2 cellular contexts compared by ENCODE assay signal in the genomic region with DNA sequence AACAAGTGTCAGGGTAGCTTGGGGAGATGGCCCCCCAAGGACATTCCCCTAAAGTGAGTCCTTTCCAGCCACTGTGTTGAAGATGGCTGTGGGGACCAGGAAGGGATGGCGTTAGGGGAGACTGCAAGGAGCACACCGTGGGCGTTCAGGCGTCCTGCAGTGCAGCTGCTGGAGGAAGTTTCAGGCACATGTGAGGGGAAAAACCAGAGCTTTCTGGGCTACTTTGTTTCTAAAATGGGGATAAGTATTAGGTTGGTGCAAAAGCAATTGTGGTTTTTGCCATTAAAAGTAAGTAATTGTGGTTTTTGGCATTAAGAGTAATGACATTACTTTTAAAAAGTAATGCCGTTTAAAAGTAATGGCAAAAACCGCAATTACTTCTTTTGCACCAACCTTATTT.
A peak's percentile ranks its signal among the peaks of the same experiment; 100 is the strongest.
TF ChIP-seq lines count a peak whose summit lies in the region.

No MANE protein-coding gene starts in this region.

TF ChIP-seq in HCT116, 20 proteins besides CTCF, POLR2A, EP300 and RAD21:
- TF ChIP-seq SIN3A (IDR thresholded peaks at IDR 0.05; ENCODE audit: low read depth) (no peak), SP1 (IDR thresholded peaks at IDR 0.05; ENCODE audit: low read depth) (no peak), ZFX (IDR thresholded peaks at IDR 0.05) (no peak), TCF7L2 (IDR thresholded peaks at IDR 0.05; ENCODE audit: borderline replicate concordance, extremely low read depth, insufficient read depth, insufficient read length) (no peak), FOSL1 (IDR thresholded peaks at IDR 0.05; ENCODE audit: low read depth) (no peak), POLR2AphosphoS5 (IDR thresholded peaks at IDR 0.05; ENCODE audit: low read depth, low read length) (no peak), ZBTB33 (IDR thresholded peaks at IDR 0.05; ENCODE audit: extremely low read depth, insufficient replicate concordance, low read length) (no peak), ELF1 (IDR thresholded peaks at IDR 0.05; ENCODE audit: borderline replicate concordance, low read depth) (no peak), EZH2 (IDR thresholded peaks at IDR 0.05) (no peak), CEBPB (IDR thresholded peaks at IDR 0.05; ENCODE audit: low read depth) (no peak), ZNF274 (IDR thresholded peaks at IDR 0.05; ENCODE audit: low read depth, low read length) (no peak), CBX3 (IDR thresholded peaks at IDR 0.05; ENCODE audit: low read depth) (no peak), REST (IDR thresholded peaks at IDR 0.05; ENCODE audit: low read depth) (no peak)

TF ChIP-seq in K562, 482 proteins besides CTCF, POLR2A, EP300 and RAD21:
- TF ChIP-seq, protein P1, sequence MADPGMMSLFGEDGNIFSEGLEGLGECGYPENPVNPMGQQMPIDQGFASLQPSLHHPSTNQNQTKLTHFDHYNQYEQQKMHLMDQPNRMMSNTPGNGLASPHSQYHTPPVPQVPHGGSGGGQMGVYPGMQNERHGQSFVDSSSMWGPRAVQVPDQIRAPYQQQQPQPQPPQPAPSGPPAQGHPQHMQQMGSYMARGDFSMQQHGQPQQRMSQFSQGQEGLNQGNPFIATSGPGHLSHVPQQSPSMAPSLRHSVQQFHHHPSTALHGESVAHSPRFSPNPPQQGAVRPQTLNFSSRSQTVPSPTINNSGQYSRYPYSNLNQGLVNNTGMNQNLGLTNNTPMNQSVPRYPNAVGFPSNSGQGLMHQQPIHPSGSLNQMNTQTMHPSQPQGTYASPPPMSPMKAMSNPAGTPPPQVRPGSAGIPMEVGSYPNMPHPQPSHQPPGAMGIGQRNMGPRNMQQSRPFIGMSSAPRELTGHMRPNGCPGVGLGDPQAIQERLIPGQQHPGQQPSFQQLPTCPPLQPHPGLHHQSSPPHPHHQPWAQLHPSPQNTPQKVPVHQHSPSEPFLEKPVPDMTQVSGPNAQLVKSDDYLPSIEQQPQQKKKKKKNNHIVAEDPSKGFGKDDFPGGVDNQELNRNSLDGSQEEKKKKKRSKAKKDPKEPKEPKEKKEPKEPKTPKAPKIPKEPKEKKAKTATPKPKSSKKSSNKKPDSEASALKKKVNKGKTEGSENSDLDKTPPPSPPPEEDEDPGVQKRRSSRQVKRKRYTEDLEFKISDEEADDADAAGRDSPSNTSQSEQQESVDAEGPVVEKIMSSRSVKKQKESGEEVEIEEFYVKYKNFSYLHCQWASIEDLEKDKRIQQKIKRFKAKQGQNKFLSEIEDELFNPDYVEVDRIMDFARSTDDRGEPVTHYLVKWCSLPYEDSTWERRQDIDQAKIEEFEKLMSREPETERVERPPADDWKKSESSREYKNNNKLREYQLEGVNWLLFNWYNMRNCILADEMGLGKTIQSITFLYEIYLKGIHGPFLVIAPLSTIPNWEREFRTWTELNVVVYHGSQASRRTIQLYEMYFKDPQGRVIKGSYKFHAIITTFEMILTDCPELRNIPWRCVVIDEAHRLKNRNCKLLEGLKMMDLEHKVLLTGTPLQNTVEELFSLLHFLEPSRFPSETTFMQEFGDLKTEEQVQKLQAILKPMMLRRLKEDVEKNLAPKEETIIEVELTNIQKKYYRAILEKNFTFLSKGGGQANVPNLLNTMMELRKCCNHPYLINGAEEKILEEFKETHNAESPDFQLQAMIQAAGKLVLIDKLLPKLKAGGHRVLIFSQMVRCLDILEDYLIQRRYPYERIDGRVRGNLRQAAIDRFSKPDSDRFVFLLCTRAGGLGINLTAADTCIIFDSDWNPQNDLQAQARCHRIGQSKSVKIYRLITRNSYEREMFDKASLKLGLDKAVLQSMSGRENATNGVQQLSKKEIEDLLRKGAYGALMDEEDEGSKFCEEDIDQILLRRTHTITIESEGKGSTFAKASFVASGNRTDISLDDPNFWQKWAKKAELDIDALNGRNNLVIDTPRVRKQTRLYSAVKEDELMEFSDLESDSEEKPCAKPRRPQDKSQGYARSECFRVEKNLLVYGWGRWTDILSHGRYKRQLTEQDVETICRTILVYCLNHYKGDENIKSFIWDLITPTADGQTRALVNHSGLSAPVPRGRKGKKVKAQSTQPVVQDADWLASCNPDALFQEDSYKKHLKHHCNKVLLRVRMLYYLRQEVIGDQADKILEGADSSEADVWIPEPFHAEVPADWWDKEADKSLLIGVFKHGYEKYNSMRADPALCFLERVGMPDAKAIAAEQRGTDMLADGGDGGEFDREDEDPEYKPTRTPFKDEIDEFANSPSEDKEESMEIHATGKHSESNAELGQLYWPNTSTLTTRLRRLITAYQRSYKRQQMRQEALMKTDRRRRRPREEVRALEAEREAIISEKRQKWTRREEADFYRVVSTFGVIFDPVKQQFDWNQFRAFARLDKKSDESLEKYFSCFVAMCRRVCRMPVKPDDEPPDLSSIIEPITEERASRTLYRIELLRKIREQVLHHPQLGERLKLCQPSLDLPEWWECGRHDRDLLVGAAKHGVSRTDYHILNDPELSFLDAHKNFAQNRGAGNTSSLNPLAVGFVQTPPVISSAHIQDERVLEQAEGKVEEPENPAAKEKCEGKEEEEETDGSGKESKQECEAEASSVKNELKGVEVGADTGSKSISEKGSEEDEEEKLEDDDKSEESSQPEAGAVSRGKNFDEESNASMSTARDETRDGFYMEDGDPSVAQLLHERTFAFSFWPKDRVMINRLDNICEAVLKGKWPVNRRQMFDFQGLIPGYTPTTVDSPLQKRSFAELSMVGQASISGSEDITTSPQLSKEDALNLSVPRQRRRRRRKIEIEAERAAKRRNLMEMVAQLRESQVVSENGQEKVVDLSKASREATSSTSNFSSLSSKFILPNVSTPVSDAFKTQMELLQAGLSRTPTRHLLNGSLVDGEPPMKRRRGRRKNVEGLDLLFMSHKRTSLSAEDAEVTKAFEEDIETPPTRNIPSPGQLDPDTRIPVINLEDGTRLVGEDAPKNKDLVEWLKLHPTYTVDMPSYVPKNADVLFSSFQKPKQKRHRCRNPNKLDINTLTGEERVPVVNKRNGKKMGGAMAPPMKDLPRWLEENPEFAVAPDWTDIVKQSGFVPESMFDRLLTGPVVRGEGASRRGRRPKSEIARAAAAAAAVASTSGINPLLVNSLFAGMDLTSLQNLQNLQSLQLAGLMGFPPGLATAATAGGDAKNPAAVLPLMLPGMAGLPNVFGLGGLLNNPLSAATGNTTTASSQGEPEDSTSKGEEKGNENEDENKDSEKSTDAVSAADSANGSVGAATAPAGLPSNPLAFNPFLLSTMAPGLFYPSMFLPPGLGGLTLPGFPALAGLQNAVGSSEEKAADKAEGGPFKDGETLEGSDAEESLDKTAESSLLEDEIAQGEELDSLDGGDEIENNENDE (IDR thresholded peaks at IDR 0.05; ENCODE audit: low read depth, low read length), result no peak
- TF ChIP-seq FOSL1 (tag; conservative IDR thresholded peaks at IDR 0.05) (no peak), EGR1 (conservative IDR thresholded peaks at IDR 0.05) (peak; percentile 70), ARID1B (IDR thresholded peaks at IDR 0.05) (no peak), RAD51 (IDR thresholded peaks at IDR 0.05; ENCODE audit: borderline replicate concordance, low read depth) (no peak), ELF1 (tag; IDR thresholded peaks at IDR 0.05) (0 out of 2 replicates have a peak, but pooled peaks have one; percentile 24), YY1 (IDR thresholded peaks at IDR 0.05; ENCODE audit: borderline replicate concordance in 1 of 3, control insufficient read depth in 1 of 3, extremely low read depth in 1 of 3, insufficient read depth in 3 of 3, insufficient read length in 1 of 3, insufficient replicate concordance in 2 of 3, low read depth in 1 of 3, low read length in 2 of 3) (peak in 1 of 3 experiments; percentile 16), ZNF143 (CRISPR knock-in tag; IDR thresholded peaks at IDR 0.05) (no peak), PHF20 (IDR thresholded peaks at IDR 0.05; ENCODE audit: partially characterized antibody) (no peak)
- TF ChIP-seq, protein P2, sequence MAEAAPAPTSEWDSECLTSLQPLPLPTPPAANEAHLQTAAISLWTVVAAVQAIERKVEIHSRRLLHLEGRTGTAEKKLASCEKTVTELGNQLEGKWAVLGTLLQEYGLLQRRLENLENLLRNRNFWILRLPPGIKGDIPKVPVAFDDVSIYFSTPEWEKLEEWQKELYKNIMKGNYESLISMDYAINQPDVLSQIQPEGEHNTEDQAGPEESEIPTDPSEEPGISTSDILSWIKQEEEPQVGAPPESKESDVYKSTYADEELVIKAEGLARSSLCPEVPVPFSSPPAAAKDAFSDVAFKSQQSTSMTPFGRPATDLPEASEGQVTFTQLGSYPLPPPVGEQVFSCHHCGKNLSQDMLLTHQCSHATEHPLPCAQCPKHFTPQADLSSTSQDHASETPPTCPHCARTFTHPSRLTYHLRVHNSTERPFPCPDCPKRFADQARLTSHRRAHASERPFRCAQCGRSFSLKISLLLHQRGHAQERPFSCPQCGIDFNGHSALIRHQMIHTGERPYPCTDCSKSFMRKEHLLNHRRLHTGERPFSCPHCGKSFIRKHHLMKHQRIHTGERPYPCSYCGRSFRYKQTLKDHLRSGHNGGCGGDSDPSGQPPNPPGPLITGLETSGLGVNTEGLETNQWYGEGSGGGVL (CRISPR knock-in tag; IDR thresholded peaks at IDR 0.05), result no peak
